21 cellular contexts compared by ENCODE assay signal in the genomic region with DNA sequence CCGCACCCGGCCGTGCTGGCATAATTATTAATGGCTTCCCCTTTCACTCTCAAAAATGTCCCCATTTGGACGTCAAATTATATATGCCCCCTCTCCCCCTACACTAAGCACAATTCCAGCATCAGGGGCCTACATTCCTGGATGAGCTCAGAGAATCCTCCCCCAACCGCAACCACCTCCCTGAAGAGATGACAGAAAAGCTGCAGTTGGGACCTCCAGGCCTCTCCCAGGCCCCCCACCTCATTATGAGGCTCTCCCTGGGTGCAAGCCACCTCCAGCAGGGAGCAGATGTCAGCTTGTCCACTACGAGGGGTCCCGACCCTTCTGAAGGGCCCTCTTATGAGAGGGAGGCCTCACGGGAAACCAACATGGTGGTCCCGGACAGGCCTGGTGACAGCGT. TPM values are rescaled to one million over a fixed set of nuclear protein-coding genes. Genes with fewer than 3 reads are reported as not detected.
"Had no signal": no experiment of that assay in that cellular context is flagged by ENCODE, and none has a peak within 500 bp of the region (broad histone marks: within the 10 kb centered on the region; RNA-seq: fewer than 3 reads in every experiment).

No MANE protein-coding gene starts in this region.

- H3K4me1 Mint-ChIP-seq: activated naive CD8-positive, alpha-beta T cell treated with anti-CD3 and anti-CD28 coated beads, Interleukin-2, amount 50 U/mL, for 24 hours; WTC11 had no signal

- H3K36me3 ChIP-seq: brain microvascular endothelial cell had no signal

- H3K9me3 ChIP-seq: esophagus muscularis mucosa, left ventricle myocardium inferior, upper lobe of right lung had no signal

- H3K27me3 ChIP-seq: brain microvascular endothelial cell, esophagus muscularis mucosa, upper lobe of right lung had no signal

- FAIRE-seq: endothelial cell of umbilical vein, frontal cortex, small intestine had no signal

- H3K27me3 Mint-ChIP-seq: activated naive CD8-positive, alpha-beta T cell treated with anti-CD3 and anti-CD28 coated beads, Interleukin-2, amount 50 U/mL, for 24 hours; effector memory CD8-positive, alpha-beta T cell had no signal

- H3K4me3 ChIP-seq: esophagus muscularis mucosa, left ventricle myocardium inferior, upper lobe of right lung had no signal

- DNase-seq: activated CD4-positive, alpha-beta T cell treated with anti-CD3 and anti-CD28 coated beads, Interleukin-2, amount 50 U/mL, for 48 hours; activated naive CD4-positive, alpha-beta T cell treated with anti-CD3 and anti-CD28 coated beads for 36 hours; activated naive CD8-positive, alpha-beta T cell treated with anti-CD3 and anti-CD28 coated beads, Interleukin-2, amount 50 U/mL, for 24 hours; activated T-cell treated with anti-CD3 and anti-CD28 coated beads, Interleukin-2, amount 50 U/mL, for 48 hours; effector memory CD8-positive, alpha-beta T cell; kidney glomerular epithelial cell; left ventricle myocardium inferior; mammary epithelial cell; small intestine; stimulated activated CD4-positive, alpha-beta T cell treated with anti-CD3 and anti-CD28 coated beads, Interleukin-2, amount 100 ng/mL, for 48 hours; stimulated activated CD8-positive, alpha-beta memory T cell treated with anti-CD3 and anti-CD28 coated beads, Interleukin-4, amount 100 ng/mL, for 48 hours; stimulated activated naive CD4-positive, alpha-beta T cell had no signal

- H3K4me3 Mint-ChIP-seq: activated naive CD4-positive, alpha-beta T cell treated with anti-CD3 and anti-CD28 coated beads for 36 hours; activated naive CD8-positive, alpha-beta T cell treated with anti-CD3 and anti-CD28 coated beads, Interleukin-2, amount 50 U/mL, for 24 hours; effector memory CD8-positive, alpha-beta T cell; nephron; WTC11 had no signal

- H3K27ac Mint-ChIP-seq: activated naive CD4-positive, alpha-beta T cell treated with anti-CD3 and anti-CD28 coated beads for 36 hours; activated naive CD8-positive, alpha-beta T cell treated with anti-CD3 and anti-CD28 coated beads, Interleukin-2, amount 50 U/mL, for 24 hours; effector memory CD8-positive, alpha-beta T cell; nephron; WTC11 had no signal

- ATAC-seq: activated naive CD8-positive, alpha-beta T cell treated with anti-CD3 and anti-CD28 coated beads, Interleukin-2, amount 50 U/mL, for 24 hours; WTC11 had no signal

- H3K27ac ChIP-seq: brain microvascular endothelial cell, esophagus muscularis mucosa, left ventricle myocardium inferior, upper lobe of right lung had no signal

- H3K9me3 Mint-ChIP-seq: activated naive CD4-positive, alpha-beta T cell treated with anti-CD3 and anti-CD28 coated beads for 36 hours; activated naive CD8-positive, alpha-beta T cell treated with anti-CD3 and anti-CD28 coated beads, Interleukin-2, amount 50 U/mL, for 24 hours; effector memory CD8-positive, alpha-beta T cell; nephron; WTC11 had no signal

RNA-seq across cellular contexts. Expression of a gene that starts 51.7 kb away (rescaled TPM):
- total RNA-seq: dermis microvascular lymphatic vessel endothelial cell, endothelial cell of umbilical vein, frontal cortex, mammary epithelial cell, renal cortical epithelial cell had no signal
